In genomic region chr5:57889558-57889957, GRCh38 we compare ENCODE assay signal across 8 cellular contexts.
A peak's percentile ranks its signal among the peaks of the same experiment; 100 is the strongest.
DNase-seq lines count a peak whose midpoint lies in the region; ATAC-seq and TF ChIP-seq lines count a peak whose summit lies in the region.
"Had no signal": no experiment of that assay in that cellular context is flagged by ENCODE, and none has a peak within 500 bp of the region (broad histone marks: within the 10 kb centered on the region; RNA-seq: fewer than 3 reads in every experiment).

No MANE protein-coding gene starts in this region.

- no peaks in the 10 kb centered on the region; the same call in 1 of the 2 replicates for H3K27me3 Mint-ChIP-seq in HFFc6 (ENCODE audit: insufficient read depth)
- no peaks in the 10 kb centered on the region for H3K27me3 Mint-ChIP-seq in stimulated activated memory B cell treated with anti-CD40 and anti-IgM and Interleukin-4, amounts not matched to agents 10 μg/mL and 1 μg/mL and 100 μg/mL, for 72 hours
- peaks cover 3% of the 10 kb centered on the region for H3K27me3 Mint-ChIP-seq in activated T-cell treated with anti-CD3 and anti-CD28 coated beads, Interleukin-2, amount 50 U/mL, for 4 hours (ENCODE audit: low read depth)

- H3K4me3 ChIP-seq in heart left ventricle = no peak overlapping the region
- H3K4me3 ChIP-seq: upper lobe of left lung had no signal

- peak overlapping the region; percentile 20; the same call in 1 of the 2 replicates for H3K27ac Mint-ChIP-seq in HFFc6
- no peak overlapping the region for H3K27ac Mint-ChIP-seq in stimulated activated memory B cell treated with anti-CD40 and anti-IgM and Interleukin-4, amounts not matched to agents 10 μg/mL and 1 μg/mL and 100 μg/mL, for 72 hours

- intact Hi-C loops in heart left ventricle (cut with DNase I) = loop anchor here (1.0 to 10.0 kb wide), 19 partner anchors 107 to 595 kb away; partner anchors contain the start of gene PLK2 (in 7 of the 10)

- WGBS in heart left ventricle, 4 donors = 82 to 87% (median 83%) methylated on average over 5 of the region's 5 CpGs

- TF ChIP-seq CTCF in HFFc6 (IDR thresholded peaks at IDR 0.05) = peak; percentile 54
- TF ChIP-seq CTCF in heart left ventricle (IDR thresholded peaks at IDR 0.05) = peak in 11 of 12 donors; percentile 35 to 65 (median 50)

- H3K4me1 ChIP-seq in heart left ventricle = peaks cover 0 to 19% (median 6%) of the 10 kb centered on the region in 12 donors

- H3K4me1 Mint-ChIP-seq in HFFc6 (ENCODE audit: low read depth) = peaks cover 37% of the 10 kb centered on the region
- no peaks in the 10 kb centered on the region for H3K4me1 Mint-ChIP-seq in stimulated activated memory B cell treated with anti-CD40 and anti-IgM and Interleukin-4, amounts not matched to agents 10 μg/mL and 1 μg/mL and 100 μg/mL, for 72 hours
- no peaks in the 10 kb centered on the region for H3K4me1 Mint-ChIP-seq in activated T-cell treated with anti-CD3 and anti-CD28 coated beads, Interleukin-2, amount 50 U/mL, for 4 hours (ENCODE audit: low read depth)

- ATAC-seq in heart left ventricle = peak; percentile 82 to 93 (median 86)
- ATAC-seq in stimulated activated memory B cell treated with anti-CD40 and anti-IgM and Interleukin-4, amounts not matched to agents 10 μg/mL and 1 μg/mL and 100 μg/mL, for 72 hours = peak; percentile 9
- ATAC-seq in activated T-cell treated with anti-CD3 and anti-CD28 coated beads, Interleukin-2, amount 50 U/mL, for 4 hours = no peak

- no peaks in the 10 kb centered on the region for H3K36me3 Mint-ChIP-seq in HFFc6 (ENCODE audit: low read depth)
- H3K36me3 Mint-ChIP-seq in stimulated activated memory B cell treated with anti-CD40 and anti-IgM and Interleukin-4, amounts not matched to agents 10 μg/mL and 1 μg/mL and 100 μg/mL, for 72 hours = no peaks in the 10 kb centered on the region
- no peaks in the 10 kb centered on the region for H3K36me3 Mint-ChIP-seq in activated T-cell treated with anti-CD3 and anti-CD28 coated beads, Interleukin-2, amount 50 U/mL, for 4 hours (ENCODE audit: insufficient read depth)

- DNase-seq in HFFc6 (peak; percentile 79), SW480 (ENCODE audit: low spot score) (peak; percentile 83), heart left ventricle (peak in 2 of 5 donors; percentile 47 to 49), NCI-H524 treated with DMSO at 0.1 percent for 48 hours (lab: John Stamatoyannopoulos, UW) (no peak)
- DNase-seq in activated T-cell treated with anti-CD3 and anti-CD28 coated beads, Interleukin-2, amount 50 U/mL, for 4 hours = no peak
- no peak for DNase-seq in activated T-cell treated with anti-CD3 and anti-CD28 coated beads, Interleukin-2, amount 50 U/mL, for 1 hour
- DNase-seq: upper lobe of left lung had no signal

- no peaks in the 10 kb centered on the region for H3K9me3 Mint-ChIP-seq in HFFc6
- no peaks in the 10 kb centered on the region for H3K9me3 Mint-ChIP-seq in stimulated activated memory B cell treated with anti-CD40 and anti-IgM and Interleukin-4, amounts not matched to agents 10 μg/mL and 1 μg/mL and 100 μg/mL, for 72 hours
- no peaks in the 10 kb centered on the region for H3K9me3 Mint-ChIP-seq in activated T-cell treated with anti-CD3 and anti-CD28 coated beads, Interleukin-2, amount 50 U/mL, for 4 hours

- H3K27me3 ChIP-seq in heart left ventricle = no peaks in the 10 kb centered on the region
- H3K27me3 ChIP-seq: upper lobe of left lung had no signal

- peak overlapping the region in 2 of 12 donors; percentile 10 to 11 for H3K27ac ChIP-seq in heart left ventricle
- H3K27ac ChIP-seq: upper lobe of left lung had no signal

- TF ChIP-seq POLR2A in heart left ventricle (IDR thresholded peaks at IDR 0.05) = no peak

- H3K36me3 ChIP-seq in heart left ventricle = no peaks in the 10 kb centered on the region
- H3K36me3 ChIP-seq: upper lobe of left lung had no signal

- no peaks in the 10 kb centered on the region for H3K9me3 ChIP-seq in heart left ventricle
- H3K9me3 ChIP-seq: upper lobe of left lung had no signal

- peak overlapping the region; percentile 6; the same call in 1 of the 2 replicates for H3K4me3 Mint-ChIP-seq in HFFc6
- H3K4me3 Mint-ChIP-seq in stimulated activated memory B cell treated with anti-CD40 and anti-IgM and Interleukin-4, amounts not matched to agents 10 μg/mL and 1 μg/mL and 100 μg/mL, for 72 hours = no peak overlapping the region
- H3K4me3 Mint-ChIP-seq in activated T-cell treated with anti-CD3 and anti-CD28 coated beads, Interleukin-2, amount 50 U/mL, for 4 hours = no peak overlapping the region

Comparison
In these comparisons a context has a peak if more than half of its experiments do, and no peak if none do; other contexts are left out.
1. DNase-seq: peak in HFFc6 (single experiment) and SW480 (single experiment); none in activated T-cell treated with anti-CD3 and anti-CD28 coated beads, Interleukin-2, amount 50 U/mL, for 4 hours (single experiment), NCI-H524 treated with DMSO at 0.1 percent for 48 hours (single experiment) and activated T-cell treated with anti-CD3 and anti-CD28 coated beads, Interleukin-2, amount 50 U/mL, for 1 hour (single experiment).
2. ATAC-seq: peak in heart left ventricle (4 of 4) and stimulated activated memory B cell treated with anti-CD40 and anti-IgM and Interleukin-4, amounts not matched to agents 10 μg/mL and 1 μg/mL and 100 μg/mL, for 72 hours (single experiment); none in activated T-cell treated with anti-CD3 and anti-CD28 coated beads, Interleukin-2, amount 50 U/mL, for 4 hours (0 of 2).